Comparison of ENCODE assay signal across 23 cellular contexts in the genomic region with DNA sequence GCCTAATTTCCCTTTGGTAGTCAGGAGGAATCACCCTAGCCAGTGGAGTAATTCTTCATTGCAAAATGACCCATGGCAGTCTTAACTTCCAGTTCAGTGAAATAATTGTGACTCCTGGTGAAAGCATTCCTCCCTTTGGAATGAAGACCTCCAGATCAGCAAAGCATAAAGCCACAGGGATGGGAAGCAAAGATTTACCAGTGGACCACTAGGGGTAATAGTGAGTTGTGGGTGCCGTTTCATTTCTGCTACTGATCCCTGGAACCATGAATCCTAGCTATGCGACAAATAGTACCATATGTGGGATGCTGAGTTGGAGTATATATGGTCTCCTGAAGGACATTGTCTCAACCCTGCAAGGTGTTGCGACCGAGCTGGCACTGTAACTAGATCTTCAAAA. TPM values are rescaled to one million over a fixed set of nuclear protein-coding genes. Genes with fewer than 3 reads are reported as not detected.
DNase-seq lines count a peak whose midpoint lies in the region; ATAC-seq, FAIRE-seq and TF ChIP-seq lines count a peak whose summit lies in the region.
"Had no signal": no experiment of that assay in that cellular context is flagged by ENCODE, and none has a peak within 500 bp of the region (broad histone marks: within the 10 kb centered on the region; RNA-seq: fewer than 3 reads in every experiment).

No MANE protein-coding gene starts in this region.

- no peaks in the 10 kb centered on the region for H4K20me1 ChIP-seq in HepG2 (ENCODE audit: insufficient read depth, low read length)

- POLR2A ChIA-PET in HepG2 (lab: Yijun Ruan, JAX), result interaction anchor here (0.8 to 1.8 kb wide), 2 partner anchors 10 to 14 kb away, joined by 3 to 5 read pairs; no protein-coding TSS in a partner anchor

- in situ Hi-C loops in HepG2 (cut with HindIII; ENCODE audit: extremely low pct_ligation_motif_present, low pct_unique_long_range_greater_than_20kb), result no loop called here

- H3K4me3 ChIP-seq in HepG2 (replicated peaks in 1 of 3; ENCODE audit: insufficient read depth in 1 of 3, low read depth in 2 of 3, low read length in 3 of 3) (no peak overlapping the region), right lobe of liver (no peak overlapping the region), fibroblast of villous mesenchyme (ENCODE audit: low read depth, low read length) (no peak overlapping the region), dorsolateral prefrontal cortex (no peak overlapping the region), esophagus squamous epithelium (no peak overlapping the region)
- H3K4me3 ChIP-seq: A549, Peyer's patch, tibial artery had no signal

- H3K9me3 ChIP-seq in HepG2 (ENCODE audit: low read length), result no peaks in the 10 kb centered on the region
- no peaks in the 10 kb centered on the region for H3K9me3 ChIP-seq in right lobe of liver
- H3K9me3 ChIP-seq in T-helper 17 cell (ENCODE audit: control insufficient read depth, low read length, poor library complexity, severe bottlenecking), result no peaks in the 10 kb centered on the region
- no peaks in the 10 kb centered on the region for H3K9me3 ChIP-seq in esophagus squamous epithelium
- H3K9me3 ChIP-seq: A549, Peyer's patch, tibial artery had no signal

- 66% methylated on average over 4 of the region's 4 CpGs for WGBS in HepG2 (ENCODE audit: low lambda C conversion rate)
- 67% methylated on average over 3 of the region's 4 CpGs for WGBS in right lobe of liver (ENCODE audit: insufficient coverage, low coverage, low lambda C conversion rate, missing lambda C conversion rate)
- WGBS in esophagus squamous epithelium, 2 donors, result 73 to 81% methylated on average over 4 of the region's 4 CpGs

- peaks cover 1 to 9% of the 10 kb centered on the region in 2 experiments; a peak in 4 of 5 replicates for H3K36me3 ChIP-seq in HepG2 (replicated peaks in 1 of 2; ENCODE audit: control insufficient read depth in 1 of 2, insufficient read depth in 2 of 2, low read length in 2 of 2)
- H3K36me3 ChIP-seq in right lobe of liver, result peaks cover 0 to 15% (median 6%) of the 10 kb centered on the region in 4 donors
- peaks cover 0 to 27% (median 4%) of the 10 kb centered on the region in 3 donors for H3K36me3 ChIP-seq in esophagus squamous epithelium

- H3K4me3 Mint-ChIP-seq in T-helper 17 cell, result no peak overlapping the region
- no peak overlapping the region for H3K4me3 Mint-ChIP-seq in activated naive CD4-positive, alpha-beta T cell treated with anti-CD3 and anti-CD28 coated beads for 36 hours
- H3K4me3 Mint-ChIP-seq: activated CD4-positive, alpha-beta T cell treated with anti-CD3 and anti-CD28 coated beads for 36 hours; CD4-positive, alpha-beta memory T cell; effector memory CD8-positive, alpha-beta T cell; stimulated activated memory B cell treated with anti-CD40 and anti-IgM and Interleukin-4, amounts not matched to agents 10 μg/mL and 1 μg/mL and 100 μg/mL, for 72 hours had no signal

- no peak for TF ChIP-seq CTCF in HepG2 (CRISPR knock-in tag; IDR thresholded peaks at IDR 0.05)
- no peak for TF ChIP-seq CTCF in right lobe of liver (IDR thresholded peaks at IDR 0.05)
- peak; percentile 5 for TF ChIP-seq CTCF in fibroblast of villous mesenchyme (IDR thresholded peaks at IDR 0.05; ENCODE audit: insufficient read depth, low read depth, low read length)
- no peak for TF ChIP-seq CTCF in dorsolateral prefrontal cortex (IDR thresholded peaks at IDR 0.05 in 54 of 56, conservative IDR thresholded peaks at IDR 0.05 in 2 of 56; ENCODE audit: low read depth in 1 of 56, partially characterized antibody in 56 of 56)
- no peak for TF ChIP-seq CTCF in esophagus squamous epithelium (IDR thresholded peaks at IDR 0.05)

- peaks cover 5% of the 10 kb centered on the region for H3K36me3 Mint-ChIP-seq in T-helper 17 cell (ENCODE audit: low read depth)
- peaks cover 6% of the 10 kb centered on the region for H3K36me3 Mint-ChIP-seq in activated naive CD4-positive, alpha-beta T cell treated with anti-CD3 and anti-CD28 coated beads for 36 hours (ENCODE audit: low read depth)

- H3K4me1 ChIP-seq in HepG2 (ENCODE audit: insufficient read depth, low read length), result peaks cover 8% of the 10 kb centered on the region
- no peaks in the 10 kb centered on the region for H3K4me1 ChIP-seq in right lobe of liver
- H3K4me1 ChIP-seq in esophagus squamous epithelium, result peaks cover 0 to 15% (median 0%) of the 10 kb centered on the region in 3 donors
- H3K4me1 ChIP-seq: A549, Peyer's patch, tibial artery had no signal

- peak; percentile 34 for ATAC-seq in HepG2
- ATAC-seq in right lobe of liver, result no peak
- ATAC-seq in T-helper 17 cell, result no peak
- ATAC-seq in HG02623 (IDR thresholded peaks at IDR 0.05; ENCODE audit: unreplicated experiment), result no peak
- ATAC-seq: activated CD4-positive, alpha-beta T cell treated with anti-CD3 and anti-CD28 coated beads for 36 hours; effector memory CD8-positive, alpha-beta T cell; right cardiac atrium; stimulated activated memory B cell treated with anti-CD40 and anti-IgM and Interleukin-4, amounts not matched to agents 10 μg/mL and 1 μg/mL and 100 μg/mL, for 72 hours had no signal

- no peak overlapping the region for H3K9ac ChIP-seq in HepG2 (ENCODE audit: insufficient read depth, low read depth, low read length)

- no peaks in the 10 kb centered on the region for H3K27me3 ChIP-seq in HepG2 (ENCODE audit: control insufficient read depth in 1 of 2, insufficient read depth in 2 of 2, low read length in 2 of 2)
- H3K27me3 ChIP-seq in right lobe of liver, result no peaks in the 10 kb centered on the region
- H3K27me3 ChIP-seq in dorsolateral prefrontal cortex, result no peaks in the 10 kb centered on the region
- no peaks in the 10 kb centered on the region for H3K27me3 ChIP-seq in esophagus squamous epithelium
- H3K27me3 ChIP-seq: Peyer's patch, tibial artery had no signal

- H3K79me2 ChIP-seq in HepG2 (ENCODE audit: insufficient read depth, low read length), result no peaks in the 10 kb centered on the region

- TF ChIP-seq EP300 in HepG2 (IDR thresholded peaks at IDR 0.05; ENCODE audit: low read depth in 2 of 2, low read length in 2 of 2), result no peak
- no peak for TF ChIP-seq EP300 in HepG2 (CRISPR knock-in tag; IDR thresholded peaks at IDR 0.05; ENCODE audit: borderline replicate concordance)

- no peak overlapping the region for H2AFZ ChIP-seq in HepG2 (ENCODE audit: low read length)

- DNase-seq in HepG2 (ENCODE audit: low spot score) (no peak), right lobe of liver (no peak), T-helper 17 cell (no peak), fibroblast of villous mesenchyme (ENCODE audit: low read depth) (no peak), dorsolateral prefrontal cortex (no peak), esophagus squamous epithelium (lab: John Stamatoyannopoulos, UW) (no peak)
- no peak for DNase-seq in activated naive CD4-positive, alpha-beta T cell treated with anti-CD3 and anti-CD28 coated beads for 36 hours
- DNase-seq: activated CD4-positive, alpha-beta T cell treated with anti-CD3 and anti-CD28 coated beads for 36 hours; activated gamma-delta T cell; amniotic stem cell; CD4-positive, alpha-beta memory T cell; central memory CD4-positive, alpha-beta T cell; effector memory CD8-positive, alpha-beta T cell; NCI-H1105 treated with DMSO at 0.1 percent for 48 hours; nucleus accumbens; Peyer's patch; right cardiac atrium; tibial artery had no signal

- intact Hi-C loops in HepG2 (cut with micrococcal nuclease; ENCODE audit: unreplicated experiment) (no loop called here), right lobe of liver (cut with DNase I) (no loop called here), dorsolateral prefrontal cortex (cut with DNase I) (no loop called here), esophagus squamous epithelium (cut with DNase I) (no loop called here)
- intact Hi-C loops in activated naive CD4-positive, alpha-beta T cell treated with anti-CD3 and anti-CD28 coated beads for 36 hours (cut with micrococcal nuclease), result no loop called here

- peak overlapping the region; percentile 21 for H3K27ac Mint-ChIP-seq in T-helper 17 cell
- no peak overlapping the region for H3K27ac Mint-ChIP-seq in activated naive CD4-positive, alpha-beta T cell treated with anti-CD3 and anti-CD28 coated beads for 36 hours
- H3K27ac Mint-ChIP-seq: activated CD4-positive, alpha-beta T cell treated with anti-CD3 and anti-CD28 coated beads for 36 hours; CD4-positive, alpha-beta memory T cell; effector memory CD8-positive, alpha-beta T cell; stimulated activated memory B cell treated with anti-CD40 and anti-IgM and Interleukin-4, amounts not matched to agents 10 μg/mL and 1 μg/mL and 100 μg/mL, for 72 hours had no signal

- TF ChIP-seq POLR2A in HepG2 (IDR thresholded peaks at IDR 0.05; ENCODE audit: insufficient read depth in 1 of 2, low read depth in 2 of 2, low read length in 2 of 2) (no peak), right lobe of liver (IDR thresholded peaks at IDR 0.05) (no peak), esophagus squamous epithelium (IDR thresholded peaks at IDR 0.05) (no peak)

- BruUV-seq in HepG2 (replicated peaks; lab: Mats Ljungman, UMichigan), result no TSS peak

- H3K4me2 ChIP-seq in HepG2 (ENCODE audit: low read depth, low read length), result no peak overlapping the region
- H3K4me2 ChIP-seq: A549 had no signal

- H3K27me3 Mint-ChIP-seq in T-helper 17 cell, result no peaks in the 10 kb centered on the region
- no peaks in the 10 kb centered on the region for H3K27me3 Mint-ChIP-seq in activated naive CD4-positive, alpha-beta T cell treated with anti-CD3 and anti-CD28 coated beads for 36 hours (ENCODE audit: low read depth)
- H3K27me3 Mint-ChIP-seq: activated CD4-positive, alpha-beta T cell treated with anti-CD3 and anti-CD28 coated beads for 36 hours; CD4-positive, alpha-beta memory T cell; effector memory CD8-positive, alpha-beta T cell; stimulated activated memory B cell treated with anti-CD40 and anti-IgM and Interleukin-4, amounts not matched to agents 10 μg/mL and 1 μg/mL and 100 μg/mL, for 72 hours had no signal

- no peak for FAIRE-seq in HepG2 (lab: Jason Lieb, UNC)
- FAIRE-seq: A549, frontal cortex had no signal

- CTCF ChIA-PET in HepG2 (lab: Yijun Ruan, JAX; ENCODE audit: low intra/inter-chr PET ratio, low total read pairs), result no interaction called here
- CTCF ChIA-PET in activated naive CD4-positive, alpha-beta T cell treated with anti-CD3 and anti-CD28 coated beads for 36 hours (lab: Charles Lee), result no interaction called here

- TF ChIP-seq RAD21 in HepG2 (CRISPR knock-in tag; IDR thresholded peaks at IDR 0.05), result no peak

- peaks cover 7% of the 10 kb centered on the region for H3K4me1 Mint-ChIP-seq in T-helper 17 cell
- peaks cover 4% of the 10 kb centered on the region for H3K4me1 Mint-ChIP-seq in activated naive CD4-positive, alpha-beta T cell treated with anti-CD3 and anti-CD28 coated beads for 36 hours (ENCODE audit: low read depth)
- H3K4me1 Mint-ChIP-seq: stimulated activated memory B cell treated with anti-CD40 and anti-IgM and Interleukin-4, amounts not matched to agents 10 μg/mL and 1 μg/mL and 100 μg/mL, for 72 hours had no signal

- H3K9me3 Mint-ChIP-seq in activated naive CD4-positive, alpha-beta T cell treated with anti-CD3 and anti-CD28 coated beads for 36 hours, result no peaks in the 10 kb centered on the region
- H3K9me3 Mint-ChIP-seq: CD4-positive, alpha-beta memory T cell; effector memory CD8-positive, alpha-beta T cell; stimulated activated memory B cell treated with anti-CD40 and anti-IgM and Interleukin-4, amounts not matched to agents 10 μg/mL and 1 μg/mL and 100 μg/mL, for 72 hours had no signal

- no peak overlapping the region for H3K27ac ChIP-seq in HepG2 (ENCODE audit: extremely low read length, insufficient read depth, low read length)
- H3K27ac ChIP-seq in right lobe of liver, result no peak overlapping the region
- H3K27ac ChIP-seq in dorsolateral prefrontal cortex, result no peak overlapping the region
- H3K27ac ChIP-seq in esophagus squamous epithelium, result no peak overlapping the region
- H3K27ac ChIP-seq: A549, Peyer's patch, tibial artery had no signal

RNA-seq across cellular contexts. Expression of gene DYNLL2, which starts 13.7 kb away (rescaled TPM):
- total RNA-seq in HepG2 (2016; rRNA removed; fragmentation: Illumina TruSeq; extraction: Trizol) (29.0 and 34.8 TPM in 2 replicates), right lobe of liver (10 to 100 TPM; 13.3 to 28.7 (median 17.7) TPM), T-helper 17 cell (10 to 100 TPM; 41.0 to 44.1 TPM), fibroblast of villous mesenchyme (11.6 and 12.5 TPM in 2 replicates), dorsolateral prefrontal cortex (100 to 1,000 TPM in 25 of 120 experiments, 10 to 100 TPM in 95; 59.6 to 128 (median 88.8) TPM), esophagus squamous epithelium (10 to 100 TPM; 13.0 to 18.5 (median 14.4) TPM)
- 6.1 and 6.8 TPM in 2 replicates for total RNA-seq in HepG2 (2016; cell fraction: cytosol; rRNA removed; fragmentation: Illumina TruSeq; extraction: Trizol; ENCODE audit: low read depth)
- 29.9 and 31.0 TPM in 2 replicates for total RNA-seq in HepG2 (2016; cell fraction: insoluble cytoplasmic fraction; rRNA removed; fragmentation: Illumina TruSeq; extraction: Trizol)
- total RNA-seq in HepG2 (2016; cell fraction: membrane; rRNA removed; fragmentation: Illumina TruSeq; extraction: Trizol), result 22.5 and 23.1 TPM in 2 replicates
- total RNA-seq in HepG2 (2016; cell fraction: nucleus; rRNA removed; fragmentation: Illumina TruSeq; extraction: Trizol), result 16.4 and 17.6 TPM in 2 replicates
- 9.5 and 10.5 TPM in 2 replicates for polyA plus RNA-seq in HepG2 (2011; rRNA removed)
- polyA plus RNA-seq in HepG2 (2011; cell fraction: cytosol; rRNA removed), result 6.6 and 7.9 TPM in 2 replicates
- polyA plus RNA-seq in HepG2 (2011; cell fraction: nucleus; rRNA removed), result 6.7 and 9.3 TPM in 2 replicates
- 27.1 and 28.2 TPM in 2 replicates for polyA plus RNA-seq in HepG2 (2012)
- polyA plus RNA-seq in HepG2 (2016; cell fraction: cytosol; fragmentation: Illumina TruSeq; extraction: Trizol; ENCODE audit: low read depth), result 7.8 and 8.2 TPM in 2 replicates
- 44.6 and 48.8 TPM in 2 replicates for polyA plus RNA-seq in HepG2 (2016; cell fraction: insoluble cytoplasmic fraction; fragmentation: Illumina TruSeq; extraction: Trizol; ENCODE audit: low read depth)
- 22.6 and 24.9 TPM in 2 replicates for polyA plus RNA-seq in HepG2 (2016; cell fraction: membrane; fragmentation: Illumina TruSeq; extraction: Trizol; ENCODE audit: low read depth)
- polyA plus RNA-seq in HepG2 (2016; cell fraction: nucleus; fragmentation: Illumina TruSeq; extraction: Trizol; ENCODE audit: insufficient read depth, low read depth), result 31.1 and 32.2 TPM in 2 replicates
- 7.7 and 8.6 TPM in 2 replicates for polyA minus RNA-seq in HepG2 (2011; rRNA and poly(A)+ RNA removed; ENCODE audit: low replicate concordance)
- 5.7 and 6.4 TPM in 2 replicates for polyA minus RNA-seq in HepG2 (2011; cell fraction: cytosol; rRNA and poly(A)+ RNA removed)
- polyA minus RNA-seq in HepG2 (2011; cell fraction: nucleus; rRNA and poly(A)+ RNA removed), result 13.6 and 19.5 TPM in 2 replicates
- total RNA-seq in activated naive CD4-positive, alpha-beta T cell treated with anti-CD3 and anti-CD28 coated beads for 36 hours, result 10 to 100 TPM; 19.1 to 19.4 TPM

RNA-seq across cellular contexts. Expression of gene OR4D1, which starts 51.3 kb away (rescaled TPM):
- total RNA-seq in HepG2 (2016; rRNA removed; fragmentation: Illumina TruSeq; extraction: Trizol) (not detected in 2 replicates), right lobe of liver (not detected), T-helper 17 cell (1 to 10 TPM; 1.0 to 1.2 TPM), fibroblast of villous mesenchyme (under 0.01 TPM in 1 of 2 replicates, not detected in the other), dorsolateral prefrontal cortex (under 1 TPM in 20 of 120 experiments, not detected in 100; 0.08 to 0.31 (median 0.13) TPM), esophagus squamous epithelium (not detected)
- total RNA-seq in HepG2 (2016; cell fraction: cytosol; rRNA removed; fragmentation: Illumina TruSeq; extraction: Trizol; ENCODE audit: low read depth), result not detected in 2 replicates
- not detected in 2 replicates for total RNA-seq in HepG2 (2016; cell fraction: insoluble cytoplasmic fraction; rRNA removed; fragmentation: Illumina TruSeq; extraction: Trizol)
- total RNA-seq in HepG2 (2016; cell fraction: membrane; rRNA removed; fragmentation: Illumina TruSeq; extraction: Trizol), result not detected in 2 replicates
- not detected in 2 replicates for total RNA-seq in HepG2 (2016; cell fraction: nucleus; rRNA removed; fragmentation: Illumina TruSeq; extraction: Trizol)
- polyA plus RNA-seq in HepG2 (2011; rRNA removed), result not detected in 2 replicates
- not detected in 2 replicates for polyA plus RNA-seq in HepG2 (2011; cell fraction: cytosol; rRNA removed)
- not detected in 2 replicates for polyA plus RNA-seq in HepG2 (2011; cell fraction: nucleus; rRNA removed)
- not detected in 2 replicates for polyA plus RNA-seq in HepG2 (2012)
- not detected in 2 replicates for polyA plus RNA-seq in HepG2 (2016; cell fraction: cytosol; fragmentation: Illumina TruSeq; extraction: Trizol; ENCODE audit: low read depth)
- not detected in 2 replicates for polyA plus RNA-seq in HepG2 (2016; cell fraction: insoluble cytoplasmic fraction; fragmentation: Illumina TruSeq; extraction: Trizol; ENCODE audit: low read depth)
- not detected in 2 replicates for polyA plus RNA-seq in HepG2 (2016; cell fraction: membrane; fragmentation: Illumina TruSeq; extraction: Trizol; ENCODE audit: low read depth)
- not detected in 2 replicates for polyA plus RNA-seq in HepG2 (2016; cell fraction: nucleus; fragmentation: Illumina TruSeq; extraction: Trizol; ENCODE audit: insufficient read depth, low read depth)
- not detected in 2 replicates for polyA minus RNA-seq in HepG2 (2011; rRNA and poly(A)+ RNA removed; ENCODE audit: low replicate concordance)
- polyA minus RNA-seq in HepG2 (2011; cell fraction: cytosol; rRNA and poly(A)+ RNA removed), result not detected in 2 replicates
- not detected in 2 replicates for polyA minus RNA-seq in HepG2 (2011; cell fraction: nucleus; rRNA and poly(A)+ RNA removed)
- under 1 TPM; 0.21 to 0.40 TPM for total RNA-seq in activated naive CD4-positive, alpha-beta T cell treated with anti-CD3 and anti-CD28 coated beads for 36 hours
- total RNA-seq: mucosa of gallbladder, Peyer's patch, right cardiac atrium had no signal
- polyA plus RNA-seq: right cardiac atrium had no signal
